ENCODE assay signal across 8 cellular contexts in the genomic region with DNA sequence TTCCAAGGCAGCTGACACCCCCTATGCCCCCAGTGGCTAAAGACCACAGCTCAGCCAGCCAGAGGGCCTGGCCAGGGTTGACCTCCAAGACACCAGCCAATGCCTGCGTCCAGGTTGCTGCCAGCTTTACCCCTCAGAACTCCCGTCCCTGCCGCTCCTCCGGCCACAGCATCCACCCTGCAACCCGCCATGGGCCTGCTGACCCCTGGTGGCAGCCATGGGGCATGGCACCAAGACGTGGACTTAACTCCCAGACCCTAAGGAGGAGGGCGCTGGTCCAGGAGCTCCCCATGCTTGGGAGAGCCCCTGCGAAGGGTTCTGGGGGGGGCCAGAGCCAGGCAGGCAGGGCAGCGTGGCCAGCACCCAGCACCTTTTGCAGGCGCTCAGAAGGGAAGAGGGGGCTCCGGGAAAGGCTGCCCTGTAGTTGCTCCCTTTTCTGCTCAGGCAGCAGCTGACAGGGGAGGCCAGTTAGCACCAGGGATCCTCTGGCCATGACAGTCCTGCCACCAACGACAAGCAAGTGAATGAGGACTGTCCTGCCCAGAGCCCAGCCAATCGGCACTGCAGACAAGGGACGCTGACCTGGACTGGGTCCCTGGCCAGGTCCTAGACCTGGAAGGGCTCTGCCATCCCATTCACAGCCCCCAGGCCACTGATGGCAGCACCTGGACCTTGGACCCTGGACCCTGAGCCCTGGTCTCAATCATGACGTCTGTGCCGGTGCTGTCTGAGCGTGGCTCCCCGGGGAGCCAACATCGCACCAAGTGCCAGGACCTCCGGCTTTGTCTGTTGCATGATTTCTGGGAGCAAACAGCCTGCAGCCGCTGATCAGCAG.
DNase-seq lines count a peak whose midpoint lies in the region; ATAC-seq lines count a peak whose summit lies in the region.

No MANE protein-coding gene starts in this region.

- DNase-seq in CMK (ENCODE audit: low read depth) (peak; percentile 62), NCI-H2081 (lab: John Stamatoyannopoulos, UW) (peak; percentile 39 to 52), caudate nucleus (lab: John Stamatoyannopoulos, UW) (peak in 54 of 61 donors; percentile 10 to 72 (median 46)), left kidney (ENCODE audit: low read depth, low spot score) (peak; percentile 89)
- peak; percentile 16 for DNase-seq in activated CD4-positive, CD25-positive, alpha-beta regulatory T cell treated with anti-CD3 and anti-CD28 coated beads, Interleukin-2, amount 50 U/mL, for 16 hours (ENCODE audit: low read depth, low spot score)
- DNase-seq in stimulated activated CD4-positive, alpha-beta T cell treated with anti-CD3 and anti-CD28 coated beads, Interleukin-4, amount 100 ng/mL, for 1 hour = peak; percentile 52

- ATAC-seq in GM21619 (IDR thresholded peaks at IDR 0.05; ENCODE audit: unreplicated experiment) (peak; percentile 85), HG03439 (IDR thresholded peaks at IDR 0.05; ENCODE audit: unreplicated experiment) (no peak)

- no peak overlapping the region for H3K27ac ChIP-seq in caudate nucleus (ENCODE audit: low read depth, low read length)

Comparison
In these comparisons a context has a peak if more than half of its experiments do, and no peak if none do; other contexts are left out.
1. DNase-seq: peak in every context shown above with its lines; median percentile 89 in left kidney; 62 in CMK; 52 in stimulated activated CD4-positive, alpha-beta T cell treated with anti-CD3 and anti-CD28 coated beads, Interleukin-4, amount 100 ng/mL, for 1 hour; 46 in NCI-H2081; 46 in caudate nucleus; 16 in activated CD4-positive, CD25-positive, alpha-beta regulatory T cell treated with anti-CD3 and anti-CD28 coated beads, Interleukin-2, amount 50 U/mL, for 16 hours.